Comparison of ENCODE assay signal across 11 cellular contexts in genomic region chr15:77507151-77507847, GRCh38.
DNase-seq lines count a peak whose midpoint lies in the region; ATAC-seq and TF ChIP-seq lines count a peak whose summit lies in the region.
"Had no signal": no experiment of that assay in that cellular context is flagged by ENCODE, and none has a peak within 500 bp of the region (broad histone marks: within the 10 kb centered on the region; RNA-seq: fewer than 3 reads in every experiment).

No MANE protein-coding gene starts in this region.

- no peaks in the 10 kb centered on the region for H3K9me2 ChIP-seq in PC-3 (replicated peaks; ENCODE audit: low read length)

- H3F3A ChIP-seq in PC-3 (ENCODE audit: low read length, unreplicated experiment), result no peaks in the 10 kb centered on the region

- DNase-seq in CD14-positive monocyte (ENCODE audit: low spot score) (no peak), PC-3 (peak; percentile 54), fibroblast of pulmonary artery (ENCODE audit: low read depth) (peak; percentile 52), ovary (peak; percentile 53 to 77 (median 66)), activated gamma-delta T cell treated with Interleukin-2 at 50 U/mL for 16 hours (no peak)
- no peak for DNase-seq in activated CD4-positive, alpha-beta T cell treated with anti-CD3 and anti-CD28 coated beads, Interleukin-2, amount 50 U/mL, for 48 hours
- no peak for DNase-seq in activated naive CD8-positive, alpha-beta T cell treated with anti-CD3 and anti-CD28 coated beads for 36 hours
- DNase-seq: naive thymus-derived CD4-positive, alpha-beta T cell; stimulated activated naive CD4-positive, alpha-beta T cell treated with Interleukin-2 at 50 U/mL for 16 hours; T-helper 9 cell had no signal

- H3K9me3 ChIP-seq in PC-3 (ENCODE audit: low read length) (no peaks in the 10 kb centered on the region), ovary (no peaks in the 10 kb centered on the region)

- H4K20me1 ChIP-seq in PC-3 (ENCODE audit: low read length), result no peaks in the 10 kb centered on the region

- H3K27me3 Mint-ChIP-seq in CD14-positive monocyte (ENCODE audit: low read depth in 3 of 3), result peaks cover 24 to 47% (median 44%) of the 10 kb centered on the region in 3 donors
- H3K27me3 Mint-ChIP-seq in activated naive CD8-positive, alpha-beta T cell treated with anti-CD3 and anti-CD28 coated beads for 36 hours, result no peaks in the 10 kb centered on the region
- H3K27me3 Mint-ChIP-seq: naive thymus-derived CD4-positive, alpha-beta T cell had no signal

- CTCF ChIA-PET in PC-3 (lab: Charles Lee), result interaction anchor here (0.8 kb wide), 1 partner anchor 36 kb away, joined by 3 read pairs; no protein-coding TSS in a partner anchor

- H3K79me2 ChIP-seq in PC-3 (ENCODE audit: low read length), result no peaks in the 10 kb centered on the region

- H3K4me3 ChIP-seq in PC-3 (ENCODE audit: low read length), result no peak overlapping the region; the same call in 1 of the 2 replicates
- peak overlapping the region; percentile 7 for H3K4me3 ChIP-seq in fibroblast of pulmonary artery (replicated peaks; ENCODE audit: low read depth, low read length)
- H3K4me3 ChIP-seq in ovary, result no peak overlapping the region

- H3K27me3 ChIP-seq in PC-3 (ENCODE audit: low read length) (no peaks in the 10 kb centered on the region), ovary (no peaks in the 10 kb centered on the region)

- H2AFZ ChIP-seq in PC-3 (ENCODE audit: low read length), result peak overlapping the region; percentile 64; the same call in 1 of the 2 replicates

- H3K4me1 ChIP-seq in PC-3 (ENCODE audit: insufficient read depth, low read length), result peaks cover 32% of the 10 kb centered on the region
- H3K4me1 ChIP-seq in ovary (ENCODE audit: insufficient read depth), result peaks cover 19% of the 10 kb centered on the region

- peaks cover 5 to 6% of the 10 kb centered on the region in 2 donors for H3K36me3 Mint-ChIP-seq in CD14-positive monocyte
- H3K36me3 Mint-ChIP-seq in activated naive CD8-positive, alpha-beta T cell treated with anti-CD3 and anti-CD28 coated beads for 36 hours, result peaks cover 2% of the 10 kb centered on the region

- TF ChIP-seq EP300 in ovary (IDR thresholded peaks at IDR 0.05), result no peak

- H3K4me3 Mint-ChIP-seq in CD14-positive monocyte, result peak overlapping the region; percentile 41 to 60
- H3K4me3 Mint-ChIP-seq in activated naive CD8-positive, alpha-beta T cell treated with anti-CD3 and anti-CD28 coated beads for 36 hours, result no peak overlapping the region
- H3K4me3 Mint-ChIP-seq: naive thymus-derived CD4-positive, alpha-beta T cell had no signal

- intact Hi-C loops in CD14-positive monocyte (cut with micrococcal nuclease) (no loop called here), PC-3 (cut with micrococcal nuclease) (no loop called here), ovary (cut with DNase I) (no loop called here)

- peaks cover 29% of the 10 kb centered on the region for H3K4me1 Mint-ChIP-seq in CD14-positive monocyte
- peaks cover 13% of the 10 kb centered on the region for H3K4me1 Mint-ChIP-seq in activated naive CD8-positive, alpha-beta T cell treated with anti-CD3 and anti-CD28 coated beads for 36 hours

- TF ChIP-seq POLR2A in ovary (IDR thresholded peaks at IDR 0.05), result no peak

- WGBS in ovary, 3 donors, result 32 to 46% (median 35%) methylated on average over 8 of the region's 8 CpGs

- BruUV-seq in PC-3 (replicated peaks; lab: Mats Ljungman, UMichigan), result no TSS peak

- H3K27ac Mint-ChIP-seq in CD14-positive monocyte, result peak overlapping the region in 3 of 7 donors; percentile 26 to 73 (median 54)
- no peak overlapping the region for H3K27ac Mint-ChIP-seq in activated naive CD8-positive, alpha-beta T cell treated with anti-CD3 and anti-CD28 coated beads for 36 hours

- H3K27ac ChIP-seq in PC-3 (ENCODE audit: low read length) (peak overlapping the region; percentile 88), ovary (peak overlapping the region; percentile 7 to 33)

- H3K36me3 ChIP-seq in PC-3 (ENCODE audit: low read depth, low read length) (no peaks in the 10 kb centered on the region), ovary (no peaks in the 10 kb centered on the region)

- peak overlapping the region; percentile 50; the same call in 1 of the 2 replicates for H3K9ac ChIP-seq in PC-3 (ENCODE audit: low read length)

- H3K9me3 Mint-ChIP-seq in CD14-positive monocyte, result peaks cover 0 to 6% (median 0%) of the 10 kb centered on the region in 7 donors
- H3K9me3 Mint-ChIP-seq in activated naive CD8-positive, alpha-beta T cell treated with anti-CD3 and anti-CD28 coated beads for 36 hours, result no peaks in the 10 kb centered on the region
- H3K9me3 Mint-ChIP-seq: naive thymus-derived CD4-positive, alpha-beta T cell had no signal

- TF ChIP-seq CTCF in CD14-positive monocyte (IDR thresholded peaks at IDR 0.05) (no peak), PC-3 (conservative IDR thresholded peaks at IDR 0.05; ENCODE audit: low read depth, low read length) (no peak), fibroblast of pulmonary artery (IDR thresholded peaks at IDR 0.05; ENCODE audit: low read length, missing control alignments) (no peak), ovary (IDR thresholded peaks at IDR 0.05) (no peak)

- H3K4me2 ChIP-seq in PC-3 (ENCODE audit: low read length), result peak overlapping the region; percentile 67

- peak; percentile 65 for ATAC-seq in PC-3
- ATAC-seq in HG03039 (IDR thresholded peaks at IDR 0.05; ENCODE audit: unreplicated experiment), result no peak
- ATAC-seq: naive thymus-derived CD4-positive, alpha-beta T cell had no signal

- POLR2A ChIA-PET in PC-3 (lab: Charles Lee; ENCODE audit: unreplicated experiment), result no interaction called here

Comparison
In these comparisons a context has a peak if more than half of its experiments do, and no peak if none do; other contexts are left out.
1. DNase-seq: peak in PC-3 (single experiment), fibroblast of pulmonary artery (single experiment) and ovary (5 of 5); none in CD14-positive monocyte (single experiment), activated gamma-delta T cell treated with Interleukin-2 at 50 U/mL for 16 hours (single experiment), activated CD4-positive, alpha-beta T cell treated with anti-CD3 and anti-CD28 coated beads, Interleukin-2, amount 50 U/mL, for 48 hours (0 of 2) and activated naive CD8-positive, alpha-beta T cell treated with anti-CD3 and anti-CD28 coated beads for 36 hours (single experiment).